In the genomic region with DNA sequence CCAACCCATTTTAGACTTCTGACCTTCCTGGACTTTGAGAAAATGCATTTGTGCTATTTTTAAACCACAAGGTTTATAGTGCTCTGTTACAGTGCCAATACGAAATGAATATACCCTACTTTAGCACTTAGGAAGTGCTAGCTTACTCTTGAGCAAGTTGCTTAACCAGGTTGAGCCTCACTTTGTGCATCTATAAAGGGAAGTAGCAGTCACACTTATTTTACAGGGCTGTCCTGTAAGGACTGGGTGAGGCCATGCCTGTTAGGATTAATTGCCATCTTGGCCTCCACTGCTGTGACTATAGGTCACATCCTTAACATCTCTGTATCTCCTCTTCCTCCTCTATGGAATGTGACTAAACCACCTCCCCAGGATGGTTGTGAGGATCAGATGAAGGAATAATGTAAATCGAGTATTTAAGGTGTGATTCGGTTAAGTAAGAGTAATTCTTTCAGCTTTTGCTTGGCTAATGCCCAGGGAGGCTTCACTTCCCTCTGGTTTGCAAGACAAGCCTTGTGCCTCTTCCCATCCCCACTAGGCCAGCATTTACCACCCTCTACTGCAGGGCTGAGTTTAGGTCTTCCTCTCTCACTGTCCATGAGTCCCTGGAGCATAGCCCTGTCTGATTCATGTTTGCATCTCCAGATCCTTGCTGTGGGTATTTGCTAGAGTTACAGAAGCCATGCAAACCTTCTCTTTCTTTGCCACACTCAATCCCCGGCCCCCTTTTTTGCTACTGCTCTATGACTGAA, we compare ENCODE assay signal across 16 cellular contexts.
DNase-seq lines count a peak whose midpoint lies in the region; ATAC-seq and FAIRE-seq lines count a peak whose summit lies in the region.
"Had no signal": no experiment of that assay in that cellular context is flagged by ENCODE, and none has a peak within 500 bp of the region (broad histone marks: within the 10 kb centered on the region; RNA-seq: fewer than 3 reads in every experiment).

No MANE protein-coding gene starts in this region.

- peak; percentile 90 for ATAC-seq in left colon

- H2BK5ac ChIP-seq in neuronal stem cell (ENCODE audit: low read length), result no peak overlapping the region

- H3K9me3 ChIP-seq in neuronal stem cell (replicated peaks in 1 of 2; ENCODE audit: control insufficient read depth in 2 of 2, insufficient read depth in 1 of 2, low read depth in 1 of 2, low read length in 2 of 2), result peaks cover 2 to 4% of the 10 kb centered on the region in 2 donors
- H3K9me3 ChIP-seq: BLaER1, Caco-2 had no signal

- whole genome bisulfite sequencing in neuronal stem cell (ENCODE audit: extremely low coverage in 2 of 2, insufficient read length in 2 of 2, insufficient replicate concordance in 1 of 2), 2 donors, result 100% methylated on average over 2 of the region's 4 CpGs; no CpG with 5 or more reads in 1 of the 2 donors

- H3K9ac ChIP-seq in neuronal stem cell (ENCODE audit: low read depth, low read length, poor library complexity), result no peak overlapping the region
- H3K9ac ChIP-seq: BLaER1, GM23248 had no signal

- peaks cover 2 to 17% of the 10 kb centered on the region in 2 donors for H3K4me1 ChIP-seq in neuronal stem cell (ENCODE audit: control insufficient read depth in 2 of 2, insufficient read depth in 1 of 2, low read depth in 1 of 2, low read length in 2 of 2)
- H3K4me1 ChIP-seq: BLaER1, Caco-2 had no signal

- H3K14ac ChIP-seq in neuronal stem cell (ENCODE audit: low read length), result no peak overlapping the region

- no peak overlapping the region for H4K8ac ChIP-seq in neuronal stem cell (ENCODE audit: low read depth, low read length)

- H2BK15ac ChIP-seq in neuronal stem cell (ENCODE audit: low read length), result no peak overlapping the region

- H3K27me3 ChIP-seq in neuronal stem cell (ENCODE audit: control insufficient read depth in 3 of 3, insufficient read depth in 3 of 3, low read depth in 1 of 3, low read length in 3 of 3), result no peaks in the 10 kb centered on the region
- H3K27me3 ChIP-seq: BLaER1 had no signal

- intact Hi-C loops in left colon (cut with DNase I, micrococcal nuclease), result no loop called here

- no peak overlapping the region for H3K4me2 ChIP-seq in neuronal stem cell (ENCODE audit: insufficient read depth, low read length, poor library complexity, severe bottlenecking)
- H3K4me2 ChIP-seq: BLaER1 had no signal

- no peaks in the 10 kb centered on the region for H3K79me1 ChIP-seq in neuronal stem cell (ENCODE audit: low read depth, low read length)

- H3K27ac ChIP-seq in neuronal stem cell (replicated peaks; ENCODE audit: low read length), result no peak overlapping the region
- H3K27ac ChIP-seq: BLaER1, GM23248 had no signal

- H2AK5ac ChIP-seq in neuronal stem cell (ENCODE audit: low read depth, low read length), result no peak overlapping the region

- DNase-seq in SKM-1 treated with dmso at 0.1 percent for 144 hours (lab: John Stamatoyannopoulos, UW; ENCODE audit: unreplicated experiment), result peak; percentile 33
- DNase-seq in SKM-1 (lab: John Stamatoyannopoulos, UW; ENCODE audit: unreplicated experiment), result no peak
- DNase-seq in left colon, result no peak
- DNase-seq in neuronal stem cell (ENCODE audit: low spot score), result no peak
- DNase-seq in stimulated activated CD8-positive, alpha-beta memory T cell treated with anti-CD3 and anti-CD28 coated beads, Interleukin-4, amount 100 ng/mL, for 48 hours, result no peak
- no peak for DNase-seq in GM19239 (ENCODE audit: insufficient read length, low spot score)
- no peak for DNase-seq in NK-92 (lab: John Stamatoyannopoulos, UW; ENCODE audit: unreplicated experiment)
- DNase-seq: 8988T; AML-193; Caco-2; CD8-positive, alpha-beta memory T cell; DND-41; GF-D8; GM23248; H7 had no signal

- H4K91ac ChIP-seq in neuronal stem cell (ENCODE audit: low read depth, low read length, poor library complexity), result no peak overlapping the region

- no peak overlapping the region for H3K23ac ChIP-seq in neuronal stem cell (ENCODE audit: low read depth, low read length, poor library complexity)

- no peak overlapping the region for H2BK12ac ChIP-seq in neuronal stem cell (ENCODE audit: low read length)

- H2BK120ac ChIP-seq in neuronal stem cell (ENCODE audit: low read depth, low read length), result no peak overlapping the region

- no peaks in the 10 kb centered on the region for H3K36me3 ChIP-seq in neuronal stem cell (replicated peaks in 1 of 2; ENCODE audit: control insufficient read depth in 2 of 2, insufficient read depth in 2 of 2, low read length in 2 of 2)
- H3K36me3 ChIP-seq: BLaER1 had no signal

- no peak overlapping the region for H3K4ac ChIP-seq in neuronal stem cell (ENCODE audit: low read length)

- H3K18ac ChIP-seq in neuronal stem cell (ENCODE audit: low read length), result no peak overlapping the region

- H3K4me3 ChIP-seq in neuronal stem cell (ENCODE audit: low read length in 2 of 2), result no peak overlapping the region
- H3K4me3 ChIP-seq: BLaER1, GM23248 had no signal

- peak overlapping the region; percentile 79 for H2AFZ ChIP-seq in neuronal stem cell (ENCODE audit: low read length)
- H2AFZ ChIP-seq: GM23248 had no signal

- FAIRE-seq in GM19239 (lab: Jason Lieb, UNC), result no peak
